Comparison of ENCODE assay signal across 25 cellular contexts in the genomic region with DNA sequence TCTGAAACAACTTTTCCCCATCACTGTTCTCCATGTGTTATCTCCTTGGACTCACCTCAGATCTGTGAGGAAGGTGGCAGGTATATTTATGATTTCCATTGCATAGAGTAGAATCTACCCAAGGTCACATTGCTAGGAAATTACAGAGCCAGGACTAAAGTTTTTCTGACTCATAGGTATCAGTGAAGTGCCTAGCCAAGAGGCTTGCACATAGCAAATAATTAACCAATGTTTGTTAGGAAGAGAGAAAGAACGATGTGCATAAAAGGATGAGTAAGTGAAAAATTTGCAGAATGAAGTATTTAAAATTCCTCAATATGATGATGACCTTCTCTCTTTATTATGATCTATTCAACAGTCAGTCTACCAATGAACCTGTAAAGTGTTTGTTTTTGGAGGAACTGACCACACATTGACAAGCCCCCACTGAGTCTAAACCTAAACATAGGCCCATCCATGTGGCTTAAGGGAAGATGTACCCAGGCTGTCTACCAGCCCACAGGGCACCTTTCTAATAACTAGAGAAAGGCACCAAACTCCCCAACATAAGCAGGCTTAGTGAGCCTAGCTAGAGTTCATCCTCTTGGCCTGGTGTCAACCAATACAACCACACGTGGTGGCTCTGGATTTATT.
"Had no signal": no experiment of that assay in that cellular context is flagged by ENCODE, and none has a peak within 500 bp of the region (broad histone marks: within the 10 kb centered on the region; RNA-seq: fewer than 3 reads in every experiment).

No MANE protein-coding gene starts in this region.

- H3K9me3 ChIP-seq: ascending aorta, esophagus squamous epithelium, gastrocnemius medialis, upper lobe of left lung had no signal

- H3K36me3 Mint-ChIP-seq: activated naive CD4-positive, alpha-beta T cell treated with anti-CD3 and anti-CD28 coated beads, Interleukin-2, amount 50 U/mL, for 24 hours had no signal

- H3K4me3 ChIP-seq: ascending aorta, esophagus squamous epithelium, gastrocnemius medialis, smooth muscle cell, upper lobe of left lung had no signal

- H3K4me2 ChIP-seq: smooth muscle cell had no signal

- FAIRE-seq: colon, endothelial cell of umbilical vein, TTC549 had no signal

- H3K27ac Mint-ChIP-seq: activated CD8-positive, alpha-beta T cell treated with anti-CD3 and anti-CD28 coated beads, Interleukin-2, amount 10 ng/mL, durations not matched to agents 7 days and 5 days; activated naive CD4-positive, alpha-beta T cell treated with anti-CD3 and anti-CD28 coated beads, Interleukin-2, amount 50 U/mL, for 24 hours; activated T-helper 1 cell treated with anti-CD3 and anti-CD28 coated beads, Interleukin-12 subunit alpha, Interleukin-12 subunit beta, Interleukin-2, Interleukin-4 antibody, amounts not matched to agents 30 ng/mL and 10 ng/mL and 1 ng/mL, durations not matched to agents 14 hours and 24 hours and 36 hours; nephron progenitor cell had no signal

- H3K4me1 ChIP-seq: ascending aorta, gastrocnemius medialis had no signal

- H3K27me3 ChIP-seq: ascending aorta, gastrocnemius medialis, upper lobe of left lung had no signal

- H3K27ac ChIP-seq: ascending aorta, esophagus squamous epithelium, gastrocnemius medialis, upper lobe of left lung had no signal

- ATAC-seq: activated CD8-positive, alpha-beta T cell treated with anti-CD3 and anti-CD28 coated beads, Interleukin-2, amount 10 ng/mL, durations not matched to agents 7 days and 5 days; gastrocnemius medialis; left ventricle myocardium superior; sciatic nerve had no signal

- H3K4me1 Mint-ChIP-seq: activated naive CD4-positive, alpha-beta T cell treated with anti-CD3 and anti-CD28 coated beads, Interleukin-2, amount 50 U/mL, for 24 hours had no signal

- H3K9me3 Mint-ChIP-seq: activated naive CD4-positive, alpha-beta T cell treated with anti-CD3 and anti-CD28 coated beads, Interleukin-2, amount 50 U/mL, for 24 hours; activated T-helper 1 cell treated with anti-CD3 and anti-CD28 coated beads, Interleukin-12 subunit alpha, Interleukin-12 subunit beta, Interleukin-2, Interleukin-4 antibody, amounts not matched to agents 30 ng/mL and 10 ng/mL and 1 ng/mL, durations not matched to agents 14 hours and 24 hours and 36 hours; nephron progenitor cell had no signal

- H3K36me3 ChIP-seq: ascending aorta, esophagus squamous epithelium, gastrocnemius medialis, upper lobe of left lung had no signal

- H3K4me3 Mint-ChIP-seq: activated CD8-positive, alpha-beta T cell treated with anti-CD3 and anti-CD28 coated beads, Interleukin-2, amount 10 ng/mL, durations not matched to agents 7 days and 5 days; activated naive CD4-positive, alpha-beta T cell treated with anti-CD3 and anti-CD28 coated beads, Interleukin-2, amount 50 U/mL, for 24 hours; activated T-helper 1 cell treated with anti-CD3 and anti-CD28 coated beads, Interleukin-12 subunit alpha, Interleukin-12 subunit beta, Interleukin-2, Interleukin-4 antibody, amounts not matched to agents 30 ng/mL and 10 ng/mL and 1 ng/mL, durations not matched to agents 14 hours and 24 hours and 36 hours; nephron progenitor cell had no signal

- DNase-seq: activated CD4-positive, alpha-beta T cell treated with anti-CD3 and anti-CD28 coated beads for 1 hour; activated CD4-positive, alpha-beta T cell treated with anti-CD3 and anti-CD28 coated beads, Interleukin-2, amount 50 U/mL, for 1 hour; activated CD8-positive, alpha-beta T cell treated with anti-CD3 and anti-CD28 coated beads, Interleukin-2, amount 10 ng/mL, durations not matched to agents 7 days and 5 days; activated gamma-delta T cell treated with Interleukin-2 at 50 U/mL for 16 hours; central memory CD4-positive, alpha-beta T cell; effector memory CD4-positive, alpha-beta T cell; esophagus squamous epithelium; gastrocnemius medialis; islet precursor cell; left ventricle myocardium superior; midbrain; nephron progenitor cell; stimulated activated CD4-positive, alpha-beta T cell treated with anti-CD3 and anti-CD28 coated beads, Interleukin-15, amount 100 ng/mL, for 24 hours; stimulated activated CD4-positive, alpha-beta T cell treated with anti-CD3 and anti-CD28 coated beads, Interleukin-2, amount 100 ng/mL, for 48 hours; stimulated activated naive CD4-positive, alpha-beta T cell treated with Interleukin-2 at 50 U/mL for 16 hours; T-helper 1 cell; upper lobe of left lung had no signal
